Comparison of ENCODE assay signal across 12 cellular contexts in the genomic region with DNA sequence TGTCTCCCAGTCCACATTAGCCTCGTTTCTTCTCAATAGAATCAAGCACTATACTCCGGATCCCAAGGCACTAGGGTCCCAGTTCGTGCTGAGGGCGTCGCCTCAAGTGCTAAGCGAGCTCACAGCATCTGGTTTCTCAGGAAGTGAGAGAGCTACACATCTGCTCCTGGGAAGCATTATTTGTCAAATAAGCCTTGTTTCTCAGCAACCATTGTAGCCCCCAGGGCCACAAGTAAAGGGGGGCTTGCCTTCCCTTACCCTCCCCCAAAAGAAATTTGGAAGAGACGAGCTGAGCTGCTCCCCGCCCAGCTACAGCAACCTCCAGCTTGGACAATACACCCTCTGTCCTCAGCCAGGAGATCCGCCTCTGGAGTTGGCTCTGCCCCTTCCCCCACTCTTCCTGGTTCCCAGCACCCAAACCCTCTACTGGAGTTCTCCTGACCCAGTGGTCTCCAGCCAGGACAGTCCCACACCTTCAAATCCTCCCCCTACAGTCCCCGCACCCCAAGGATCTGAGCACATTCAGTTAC. TPM values are rescaled to one million over a fixed set of nuclear protein-coding genes. Genes with fewer than 3 reads are reported as not detected.
DNase-seq lines count a peak whose midpoint lies in the region; ATAC-seq and TF ChIP-seq lines count a peak whose summit lies in the region.
"Had no signal": no experiment of that assay in that cellular context is flagged by ENCODE, and none has a peak within 500 bp of the region (broad histone marks: within the 10 kb centered on the region; RNA-seq: fewer than 3 reads in every experiment).

No MANE protein-coding gene starts in this region.

- H3K36me3 ChIP-seq in rectal smooth muscle tissue (ENCODE audit: control insufficient read depth, insufficient read depth, low read length), result peaks cover 7% of the 10 kb centered on the region

- intact Hi-C loops in head of caudate nucleus (cut with DNase I), result no loop called here

- H3K9ac ChIP-seq in rectal smooth muscle tissue (ENCODE audit: low read length), result no peak overlapping the region

- TF ChIP-seq CTCF in glutamatergic neuron (IDR thresholded peaks at IDR 0.05; ENCODE audit: partially characterized antibody, unreplicated experiment), result no peak

- ATAC-seq in HG02970 (IDR thresholded peaks at IDR 0.05; ENCODE audit: low FRiP score, unreplicated experiment) (no peak), GM18505 (IDR thresholded peaks at IDR 0.05; ENCODE audit: unreplicated experiment) (no peak), HG03139 (IDR thresholded peaks at IDR 0.05; ENCODE audit: unreplicated experiment) (no peak)

- peak overlapping the region; percentile 13 for H3K27ac ChIP-seq in rectal smooth muscle tissue (ENCODE audit: low read depth, low read length)

- H3K36me3 Mint-ChIP-seq in glutamatergic neuron (ENCODE audit: unreplicated experiment), result peaks cover 5% of the 10 kb centered on the region

- H3K4me3 ChIP-seq in rectal smooth muscle tissue (ENCODE audit: low read length), result peak overlapping the region; percentile 16

- H3K27me3 ChIP-seq in rectal smooth muscle tissue (ENCODE audit: control insufficient read depth, insufficient read depth, low read length), result no peaks in the 10 kb centered on the region

- DNase-seq in COLO829 (ENCODE audit: low spot score) (peak; percentile 83), NCI-H2171 (lab: John Stamatoyannopoulos, UW) (peak; percentile 5), head of caudate nucleus (peak in 39 of 42 donors; percentile 38 to 87 (median 73)), glutamatergic neuron (no peak)
- DNase-seq: EL, kidney glomerular epithelial cell, MM.1S had no signal

- peaks cover 18% of the 10 kb centered on the region for H3K4me1 ChIP-seq in rectal smooth muscle tissue (ENCODE audit: control insufficient read depth, insufficient read depth, low read length)

- H3K4me1 Mint-ChIP-seq in glutamatergic neuron (ENCODE audit: low read depth, unreplicated experiment), result peaks cover 8% of the 10 kb centered on the region

- H3K27ac Mint-ChIP-seq in glutamatergic neuron (ENCODE audit: unreplicated experiment), result no peak overlapping the region

- no peak overlapping the region for H3K4me3 Mint-ChIP-seq in glutamatergic neuron (ENCODE audit: unreplicated experiment)

- H3K9me3 Mint-ChIP-seq in glutamatergic neuron (ENCODE audit: unreplicated experiment), result peaks cover 7% of the 10 kb centered on the region

- H3K27me3 Mint-ChIP-seq in glutamatergic neuron (ENCODE audit: unreplicated experiment), result peaks cover 6% of the 10 kb centered on the region

- TF ChIP-seq POLR2A in GM18505 (IDR thresholded peaks at IDR 0.05; ENCODE audit: borderline replicate concordance, extremely low read depth, insufficient read depth, insufficient read length), result no peak

RNA-seq across cellular contexts. Expression of a gene that starts 5.7 kb away (rescaled TPM):
- 2.5 TPM for total RNA-seq in glutamatergic neuron (ENCODE audit: unreplicated experiment)

RNA-seq across cellular contexts. Expression of a gene that starts 35.1 kb away (rescaled TPM):
- total RNA-seq in glutamatergic neuron (ENCODE audit: unreplicated experiment), result 13.9 TPM

RNA-seq across cellular contexts. Expression of a gene that starts 37.9 kb away (rescaled TPM):
- 283 TPM for total RNA-seq in glutamatergic neuron (ENCODE audit: unreplicated experiment)

RNA-seq across cellular contexts. Expression of a gene that starts 53.4 kb away (rescaled TPM):
- not detected for total RNA-seq in glutamatergic neuron (ENCODE audit: unreplicated experiment)

RNA-seq across cellular contexts. Expression of a gene that starts 59.2 kb away (rescaled TPM):
- not detected for total RNA-seq in glutamatergic neuron (ENCODE audit: unreplicated experiment)
- total RNA-seq: dermis microvascular lymphatic vessel endothelial cell had no signal
